ENCODE assay signal across 8 cellular contexts in the genomic region with DNA sequence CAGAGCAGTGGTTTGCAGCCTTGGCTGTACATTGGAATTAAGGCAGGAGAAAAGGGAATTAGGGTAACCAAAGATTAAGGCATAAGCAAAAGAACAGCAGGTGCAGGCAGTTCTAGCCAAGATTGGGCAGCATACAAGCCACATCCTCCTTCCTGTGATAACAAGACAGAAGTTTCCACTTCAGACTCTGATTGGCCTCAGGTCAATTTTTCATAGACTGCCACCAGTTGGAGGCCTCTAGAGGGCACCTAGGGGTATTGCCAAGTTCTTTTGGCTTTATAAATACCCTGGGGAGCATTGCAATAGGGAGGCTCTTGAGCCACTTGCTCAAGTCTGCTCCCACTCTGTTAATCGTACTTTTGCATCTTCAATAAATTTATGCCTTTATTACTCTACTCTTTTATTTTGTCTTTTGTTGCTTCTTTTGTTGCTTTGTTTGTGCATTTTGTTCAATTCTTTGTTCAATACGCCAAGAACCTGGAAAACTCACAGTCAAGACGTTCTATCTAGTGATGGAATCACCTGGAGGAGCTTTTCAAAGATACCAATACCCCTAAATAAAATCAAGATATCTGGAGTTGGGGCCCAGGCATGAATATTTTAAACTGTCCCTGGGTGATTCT. TPM values are rescaled to one million over a fixed set of nuclear protein-coding genes. Genes with fewer than 3 reads are reported as not detected.
DNase-seq lines count a peak whose midpoint lies in the region; ATAC-seq and TF ChIP-seq lines count a peak whose summit lies in the region.

No MANE protein-coding gene starts in this region.

- no TSS peak for BruUV-seq in Caco-2 (replicated peaks; lab: Mats Ljungman, UMichigan)

- H3K27ac ChIP-seq in lower lobe of right lung = no peak overlapping the region
- no peak overlapping the region for H3K27ac ChIP-seq in stomach

- H3K27me3 ChIP-seq in Caco-2 (replicated peaks; ENCODE audit: control insufficient read depth, insufficient read depth, low read length) (no peaks in the 10 kb centered on the region), lower lobe of right lung (ENCODE audit: low read depth) (no peaks in the 10 kb centered on the region), stomach (no peaks in the 10 kb centered on the region)

- no peaks in the 10 kb centered on the region for H3K4me1 ChIP-seq in Caco-2
- H3K4me1 ChIP-seq in lower lobe of right lung = no peaks in the 10 kb centered on the region
- H3K4me1 ChIP-seq in stomach = peaks cover 0 to 11% (median 3%) of the 10 kb centered on the region in 4 donors

- in situ Hi-C loops in astrocyte of the cerebellum (cut with HindIII; ENCODE audit: low sequenced_read_pairs) = loop anchor here (10.0 to 25.0 kb wide), 2 partner anchors 378 to 461 kb away; no protein-coding TSS in a partner anchor

- CTCF ChIA-PET in Caco-2 (lab: Charles Lee) = no interaction called here

- no peak overlapping the region for H3K27ac Mint-ChIP-seq in Caco-2 (ENCODE audit: unreplicated experiment)
- H3K27ac Mint-ChIP-seq in T-helper 2 cell treated with Interferon-gamma antibody and Interleukin-4, amounts not matched to agents 5 μg/mL and 100 μg/mL, for 36 hours = no peak overlapping the region

- H3K27me3 Mint-ChIP-seq in Caco-2 (ENCODE audit: insufficient read depth, unreplicated experiment) = peaks cover 6% of the 10 kb centered on the region
- peaks cover 28% of the 10 kb centered on the region for H3K27me3 Mint-ChIP-seq in T-helper 2 cell treated with Interferon-gamma antibody and Interleukin-4, amounts not matched to agents 5 μg/mL and 100 μg/mL, for 36 hours (ENCODE audit: low read depth)

- no peaks in the 10 kb centered on the region for H3K9me3 ChIP-seq in Caco-2
- H3K9me3 ChIP-seq in lower lobe of right lung = no peaks in the 10 kb centered on the region
- no peaks in the 10 kb centered on the region for H3K9me3 ChIP-seq in stomach

- intact Hi-C loops in Caco-2 (cut with micrococcal nuclease; ENCODE audit: unreplicated experiment) (no loop called here), lower lobe of right lung (cut with DNase I) (no loop called here), stomach (cut with DNase I; ENCODE audit: low total_unique reads) (no loop called here)

- H3K4me3 Mint-ChIP-seq in Caco-2 (ENCODE audit: unreplicated experiment) = no peak overlapping the region
- no peak overlapping the region for H3K4me3 Mint-ChIP-seq in T-helper 2 cell treated with Interferon-gamma antibody and Interleukin-4, amounts not matched to agents 5 μg/mL and 100 μg/mL, for 36 hours

- DNase-seq in Caco-2 (peak in 1 of 2 experiments; percentile 39), LoVo (ENCODE audit: low spot score) (peak; percentile 70), astrocyte of the cerebellum (ENCODE audit: low read depth) (no peak), lower lobe of right lung (no peak), stomach (peak; percentile 66)
- peak; percentile 16 for DNase-seq in T-helper 2 cell treated with Interferon-gamma antibody and Interleukin-4, amounts not matched to agents 5 μg/mL and 100 μg/mL, for 36 hours (ENCODE audit: low spot score)

- TF ChIP-seq CTCF in Caco-2 (IDR thresholded peaks at IDR 0.05; ENCODE audit: insufficient read depth in 1 of 2, low read depth in 1 of 2, low read length in 1 of 2, severe bottlenecking in 1 of 2, unreplicated experiment in 1 of 2) (peak; percentile 32 to 60), astrocyte of the cerebellum (IDR thresholded peaks at IDR 0.05; ENCODE audit: low read depth, low read length, missing control alignments) (peak; percentile 25), lower lobe of right lung (IDR thresholded peaks at IDR 0.05) (peak; percentile 48), stomach (IDR thresholded peaks at IDR 0.05) (peak in 4 of 7 experiments; percentile 23 to 41 (median 35))

- H3K36me3 ChIP-seq in Caco-2 (ENCODE audit: control insufficient read depth, insufficient read depth, low read length) = no peaks in the 10 kb centered on the region
- H3K36me3 ChIP-seq in lower lobe of right lung = no peaks in the 10 kb centered on the region
- H3K36me3 ChIP-seq in stomach = no peaks in the 10 kb centered on the region

- no peak for TF ChIP-seq POLR2A in stomach (IDR thresholded peaks at IDR 0.05)

- H3K4me3 ChIP-seq in Caco-2 (ENCODE audit: low read depth, low read length) = no peak overlapping the region
- H3K4me3 ChIP-seq in astrocyte of the cerebellum (ENCODE audit: low read depth, low read length) = no peak overlapping the region
- no peak overlapping the region for H3K4me3 ChIP-seq in lower lobe of right lung
- no peak overlapping the region for H3K4me3 ChIP-seq in stomach

- TF ChIP-seq EP300 in stomach (IDR thresholded peaks at IDR 0.05) = no peak

- no peaks in the 10 kb centered on the region for H3K4me1 Mint-ChIP-seq in Caco-2 (ENCODE audit: low read depth, unreplicated experiment)
- peaks cover 4% of the 10 kb centered on the region for H3K4me1 Mint-ChIP-seq in T-helper 2 cell treated with Interferon-gamma antibody and Interleukin-4, amounts not matched to agents 5 μg/mL and 100 μg/mL, for 36 hours (ENCODE audit: low read depth)

- WGBS in stomach, 5 donors = 69 to 85% (median 74%) methylated on average over 3 of the region's 3 CpGs

- no peaks in the 10 kb centered on the region for H3K9me3 Mint-ChIP-seq in Caco-2 (ENCODE audit: unreplicated experiment)
- H3K9me3 Mint-ChIP-seq in T-helper 2 cell treated with Interferon-gamma antibody and Interleukin-4, amounts not matched to agents 5 μg/mL and 100 μg/mL, for 36 hours = no peaks in the 10 kb centered on the region

- no peaks in the 10 kb centered on the region for H3K36me3 Mint-ChIP-seq in Caco-2 (ENCODE audit: insufficient read depth, unreplicated experiment)
- H3K36me3 Mint-ChIP-seq in T-helper 2 cell treated with Interferon-gamma antibody and Interleukin-4, amounts not matched to agents 5 μg/mL and 100 μg/mL, for 36 hours (ENCODE audit: low read depth) = no peaks in the 10 kb centered on the region

- POLR2A ChIA-PET in Caco-2 (lab: Charles Lee) = no interaction called here

- peak; percentile 98 for ATAC-seq in GM21367 (IDR thresholded peaks at IDR 0.05; ENCODE audit: unreplicated experiment)
- peak; percentile 83 to 84 for ATAC-seq in lower lobe of right lung
- no peak for ATAC-seq in HG03095 (IDR thresholded peaks at IDR 0.05; ENCODE audit: unreplicated experiment)

RNA-seq across cellular contexts. Expression of gene FMN1, which starts 32.2 kb away (rescaled TPM):
- total RNA-seq in Caco-2 (2022) = 0.95 and 1.6 TPM in 2 replicates
- total RNA-seq in lower lobe of right lung = 38.8 TPM
- 10 to 100 TPM; 16.5 to 58.0 (median 40.8) TPM for total RNA-seq in stomach
- 1 to 10 TPM in 2 of 3 donors, under 1 TPM in 1; 0.40 to 4.1 (median 1.7) TPM for polyA plus RNA-seq in stomach

Comparison
In these comparisons a context has a peak if more than half of its experiments do, and no peak if none do; other contexts are left out.
1. DNase-seq: peak in LoVo (single experiment), T-helper 2 cell treated with Interferon-gamma antibody and Interleukin-4, amounts not matched to agents 5 μg/mL and 100 μg/mL, for 36 hours (single experiment) and stomach (single experiment); none in astrocyte of the cerebellum (single experiment) and lower lobe of right lung (single experiment).
2. Peak in every context shown above with its lines, with median percentiles within 50 percentile points of each other: CTCF ChIP-seq.